Comparison of ENCODE assay signal across 8 cellular contexts in the genomic region with DNA sequence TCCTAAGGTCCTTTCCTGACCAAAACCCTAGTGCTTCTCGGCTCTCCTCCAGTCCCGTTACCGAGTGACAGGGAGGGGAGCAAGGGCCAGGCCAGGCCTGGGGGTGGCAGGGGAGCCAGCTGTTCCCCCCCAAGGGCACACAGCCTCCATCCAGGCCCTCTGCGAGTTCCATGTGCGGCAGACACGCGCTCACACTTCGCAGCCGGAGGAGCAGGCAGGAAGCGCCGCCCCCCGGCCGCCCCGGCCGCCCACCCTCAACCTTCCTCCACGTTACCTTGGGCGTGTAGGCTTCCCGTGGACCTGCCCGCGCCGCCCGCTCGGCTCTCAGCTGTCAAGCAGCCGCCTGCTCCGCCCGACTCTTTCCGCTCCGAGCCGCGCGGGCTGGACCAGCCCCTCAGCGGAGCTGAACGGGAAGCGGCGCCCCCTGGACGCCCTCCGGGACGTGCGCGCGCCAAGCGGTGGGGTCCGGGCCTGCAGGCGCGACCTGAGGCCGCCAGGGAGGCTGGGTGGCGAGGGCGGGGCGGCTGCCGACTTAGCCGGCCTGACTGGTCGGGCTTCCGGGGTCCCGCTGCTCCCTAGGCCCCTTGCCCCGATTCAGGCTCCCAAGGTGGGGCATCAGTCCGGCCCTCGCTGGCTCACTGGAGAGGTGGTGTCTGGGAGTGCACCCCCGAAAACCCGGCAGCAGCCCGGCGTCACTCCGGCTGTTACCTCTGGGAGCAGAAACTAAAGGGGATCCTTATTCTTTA. TPM values are rescaled to one million over a fixed set of nuclear protein-coding genes. Genes with fewer than 3 reads are reported as not detected.
A peak's percentile ranks its signal among the peaks of the same experiment; 100 is the strongest.
DNase-seq lines count a peak whose midpoint lies in the region; TF ChIP-seq lines count a peak whose summit lies in the region.

A gene with protein sequence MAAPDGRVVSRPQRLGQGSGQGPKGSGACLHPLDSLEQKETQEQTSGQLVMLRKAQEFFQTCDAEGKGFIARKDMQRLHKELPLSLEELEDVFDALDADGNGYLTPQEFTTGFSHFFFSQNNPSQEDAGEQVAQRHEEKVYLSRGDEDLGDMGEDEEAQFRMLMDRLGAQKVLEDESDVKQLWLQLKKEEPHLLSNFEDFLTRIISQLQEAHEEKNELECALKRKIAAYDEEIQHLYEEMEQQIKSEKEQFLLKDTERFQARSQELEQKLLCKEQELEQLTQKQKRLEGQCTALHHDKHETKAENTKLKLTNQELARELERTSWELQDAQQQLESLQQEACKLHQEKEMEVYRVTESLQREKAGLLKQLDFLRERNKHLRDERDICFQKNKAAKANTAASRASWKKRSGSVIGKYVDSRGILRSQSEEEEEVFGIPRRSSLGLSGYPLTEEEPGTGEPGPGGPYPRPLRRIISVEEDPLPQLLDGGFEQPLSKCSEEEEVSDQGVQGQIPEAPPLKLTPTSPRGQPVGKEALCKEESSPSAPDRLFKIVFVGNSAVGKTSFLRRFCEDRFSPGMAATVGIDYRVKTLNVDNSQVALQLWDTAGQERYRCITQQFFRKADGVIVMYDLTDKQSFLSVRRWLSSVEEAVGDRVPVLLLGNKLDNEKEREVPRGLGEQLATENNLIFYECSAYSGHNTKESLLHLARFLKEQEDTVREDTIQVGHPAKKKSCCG (minus strand): TSS at position 369 of the 746 bp plus-strand sequence. CDS start 56,110 bp downstream, outside the sequence.

- no peak within 1 kb of the TSS for H3K23ac ChIP-seq in mesenchymal stem cell (ENCODE audit: low read length in 2 of 2)

- H3K4me1 ChIP-seq in mesenchymal stem cell (ENCODE audit: control insufficient read depth, insufficient read depth, low read depth, low read length), result peaks cover 16% of the 10 kb centered on the region

- intact Hi-C loops in dendritic cell treated with granulocyte-macrophage colony-stimulating factor and Interleukin-4, amounts not matched to agents 40 ng/mL and 50 ng/mL, for 4 days (cut with micrococcal nuclease), result no loop called here

- H4K8ac ChIP-seq in mesenchymal stem cell (ENCODE audit: low read length), result peak within 1 kb of the TSS; percentile 74

- peak within 1 kb of the TSS; percentile 45 for H4K91ac ChIP-seq in mesenchymal stem cell (ENCODE audit: low read length)

- peak within 1 kb of the TSS; percentile 31 for H3K4me2 ChIP-seq in mesenchymal stem cell (ENCODE audit: low read length, poor library complexity, severe bottlenecking)

- peak within 1 kb of the TSS; percentile 88 for H3K9ac ChIP-seq in mesenchymal stem cell (ENCODE audit: low read length)

- H2BK5ac ChIP-seq in mesenchymal stem cell (ENCODE audit: low read depth, low read length, poor library complexity, severe bottlenecking), result no peak within 1 kb of the TSS

- no peak within 1 kb of the TSS for H3K27ac ChIP-seq in mesenchymal stem cell (ENCODE audit: low read length, poor library complexity, severe bottlenecking)

- no peaks in the 10 kb centered on the region for H3K9me3 Mint-ChIP-seq in dendritic cell treated with granulocyte-macrophage colony-stimulating factor and Interleukin-4, amounts not matched to agents 40 ng/mL and 50 ng/mL, for 4 days

- peak within 1 kb of the TSS; percentile 3 for H2BK15ac ChIP-seq in mesenchymal stem cell (ENCODE audit: low read depth, poor library complexity, severe bottlenecking)

- H2BK12ac ChIP-seq in mesenchymal stem cell (ENCODE audit: low read length in 2 of 2), result peak within 1 kb of the TSS in 1 of 2 experiments; percentile 15

- H3K18ac ChIP-seq in mesenchymal stem cell (ENCODE audit: low read depth in 1 of 2, low read length in 2 of 2), result peak within 1 kb of the TSS in 1 of 2 experiments; percentile 77

- H3K4me3 ChIP-seq in H7 (ENCODE audit: insufficient read depth, low read depth, low read length) (peak within 1 kb of the TSS; percentile 38), MG63 (peak within 1 kb of the TSS; percentile 65), mesenchymal stem cell (ENCODE audit: insufficient read depth in 1 of 2, low read depth in 1 of 2, low read length in 2 of 2) (peak within 1 kb of the TSS; percentile 59 to 82)

- H3K36me3 Mint-ChIP-seq in dendritic cell treated with granulocyte-macrophage colony-stimulating factor and Interleukin-4, amounts not matched to agents 40 ng/mL and 50 ng/mL, for 4 days (ENCODE audit: low read depth), result no peaks in the 10 kb centered on the region

- TF ChIP-seq CTCF in GM10266 (IDR thresholded peaks at IDR 0.05; ENCODE audit: control insufficient read depth, insufficient read depth, low read depth, missing control alignments), result peak; percentile 93

- peak within 1 kb of the TSS in 1 of 2 experiments; percentile 49 for H3K4ac ChIP-seq in mesenchymal stem cell (ENCODE audit: low read depth in 1 of 2, low read length in 2 of 2)

- peak within 1 kb of the TSS; percentile 65 for H3K4me3 Mint-ChIP-seq in dendritic cell treated with granulocyte-macrophage colony-stimulating factor and Interleukin-4, amounts not matched to agents 40 ng/mL and 50 ng/mL, for 4 days

- H3K27me3 ChIP-seq in H7 (ENCODE audit: control insufficient read depth, insufficient read depth, low read length) (peaks cover 7% of the 10 kb centered on the region), MG63 (no peaks in the 10 kb centered on the region), mesenchymal stem cell (ENCODE audit: control insufficient read depth in 1 of 2, insufficient read depth in 1 of 2, low read length in 2 of 2) (no peaks in the 10 kb centered on the region)

- H2AK5ac ChIP-seq in mesenchymal stem cell (ENCODE audit: low read length, severe bottlenecking), result no peak within 1 kb of the TSS

- peaks cover 1% of the 10 kb centered on the region for H3K79me1 ChIP-seq in mesenchymal stem cell (replicated peaks; ENCODE audit: low read length, poor library complexity, severe bottlenecking)

- H3K27ac Mint-ChIP-seq in dendritic cell treated with granulocyte-macrophage colony-stimulating factor and Interleukin-4, amounts not matched to agents 40 ng/mL and 50 ng/mL, for 4 days, result peak within 1 kb of the TSS; percentile 86

- H3K4me1 Mint-ChIP-seq in dendritic cell treated with granulocyte-macrophage colony-stimulating factor and Interleukin-4, amounts not matched to agents 40 ng/mL and 50 ng/mL, for 4 days (ENCODE audit: low read depth), result peaks cover 52% of the 10 kb centered on the region

- H2AFZ ChIP-seq in mesenchymal stem cell (ENCODE audit: low read depth, low read length), result peak within 1 kb of the TSS; percentile 33

- peak within 1 kb of the TSS in 1 of 2 experiments; percentile 6 for H3K14ac ChIP-seq in mesenchymal stem cell (ENCODE audit: low read length in 2 of 2)

- no peaks in the 10 kb centered on the region for H3K9me3 ChIP-seq in MG63
- no peaks in the 10 kb centered on the region for H3K9me3 ChIP-seq in mesenchymal stem cell (ENCODE audit: control insufficient read depth, low read length)

- no peak within 1 kb of the TSS for H2BK120ac ChIP-seq in mesenchymal stem cell (ENCODE audit: low read depth, low read length)

- H3K36me3 ChIP-seq in H7 (replicated peaks; ENCODE audit: control insufficient read depth, insufficient read depth, low read length) (no peaks in the 10 kb centered on the region), MG63 (no peaks in the 10 kb centered on the region), mesenchymal stem cell (ENCODE audit: control insufficient read depth in 1 of 2, insufficient read depth in 2 of 2, low read depth in 1 of 2, low read length in 2 of 2) (no peaks in the 10 kb centered on the region)

- H3K27me3 Mint-ChIP-seq in dendritic cell treated with granulocyte-macrophage colony-stimulating factor and Interleukin-4, amounts not matched to agents 40 ng/mL and 50 ng/mL, for 4 days, result no peaks in the 10 kb centered on the region

- peak; percentile 87 for DNase-seq in GM10266 (ENCODE audit: extremely low spot score)
- peak; percentile 95 for DNase-seq in H7
- peak; percentile 85 for DNase-seq in MG63
- DNase-seq in activated CD4-positive, CD25-positive, alpha-beta regulatory T cell treated with anti-CD3 and anti-CD28 coated beads, Interleukin-2, amount 50 U/mL, for 16 hours (ENCODE audit: low read depth, low spot score), result peak; percentile 62
- DNase-seq in mesenchymal stem cell, result peak; percentile 62
- DNase-seq in stimulated activated CD8-positive, alpha-beta memory T cell treated with anti-CD3 and anti-CD28 coated beads, Interleukin-15, amount 100 ng/mL, for 48 hours (ENCODE audit: low read depth in 2 of 2), result peak; percentile 80 to 84
- DNase-seq in NCI-H2029 treated with DMSO at 0.1 percent for 48 hours (lab: John Stamatoyannopoulos, UW), result no peak

- whole genome bisulfite sequencing in mesenchymal stem cell, result 8% methylated on average over 62 of the region's 62 CpGs

RNA-seq across cellular contexts. Expression of the gene that starts here (rescaled TPM):
- total RNA-seq in H7 (2014; rRNA removed; shearing (Covaris generic)), result 1.3 and 2.0 TPM in 2 replicates
- 9.5 and 13.8 TPM in 2 replicates for total RNA-seq in MG63 (2014; rRNA removed; shearing (Covaris generic); ENCODE audit: low replicate concordance)
- polyA plus RNA-seq in mesenchymal stem cell (2013, experiment 1 of 2), result 0.40 TPM
- 0.40 TPM for polyA plus RNA-seq in mesenchymal stem cell (2013, experiment 2 of 2)
